Comparison of ENCODE assay signal across 22 cellular contexts in the genomic region with DNA sequence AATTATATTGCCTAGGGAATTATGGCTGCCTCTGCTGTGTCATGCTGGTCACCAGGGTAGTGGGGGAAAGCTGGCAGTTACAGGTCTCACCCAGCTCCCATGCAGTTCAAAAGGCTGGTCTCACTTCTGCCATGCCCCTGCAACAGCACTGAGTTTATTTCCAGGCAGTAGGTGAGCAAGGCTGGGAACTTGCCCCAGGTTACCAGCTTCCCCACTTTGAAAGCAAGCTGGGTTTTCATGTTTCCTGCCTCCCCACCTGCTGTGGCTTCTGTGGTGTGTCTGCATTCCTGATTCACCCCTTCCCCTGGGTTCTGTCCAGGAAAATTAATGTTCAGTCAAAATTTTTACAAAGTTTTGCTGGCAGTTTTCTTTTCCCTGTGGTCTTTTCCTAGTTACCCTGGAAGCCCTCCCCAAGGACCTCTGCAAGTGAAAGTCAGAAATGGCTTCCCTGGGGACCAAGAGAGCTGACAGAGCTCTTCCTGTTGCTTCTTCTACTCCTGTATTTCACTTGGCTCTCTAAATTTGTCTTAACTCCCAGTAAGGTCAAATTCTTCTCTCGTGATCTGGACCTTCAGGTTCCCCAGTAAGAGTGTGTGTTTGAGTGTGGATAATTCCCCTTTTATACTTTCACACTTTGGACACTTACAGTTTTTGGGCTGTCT.
DNase-seq lines count a peak whose midpoint lies in the region; ATAC-seq lines count a peak whose summit lies in the region.
"Had no signal": no experiment of that assay in that cellular context is flagged by ENCODE, and none has a peak within 500 bp of the region (broad histone marks: within the 10 kb centered on the region; RNA-seq: fewer than 3 reads in every experiment).

No MANE protein-coding gene starts in this region.

- DNase-seq in epidermal melanocyte (ENCODE audit: insufficient read length, low spot score) (no peak), T1000 (lab: John Stamatoyannopoulos, UW) (no peak)
- DNase-seq in effector CD8-positive, alpha-beta T cell (lab: John Stamatoyannopoulos, UW): no peak
- DNase-seq: Calu3; CD4-positive, alpha-beta memory T cell; DMS153; GOT3; HCEC 1CT; KBM-7; NCI-H1092; NCI-H1436 treated with DMSO at 0.1 percent for 48 hours; NCI-H2029; NCI-H345; NCI-H524; NCI-H774; Peyer's patch; T-cell had no signal

- ATAC-seq in GM19025 (IDR thresholded peaks at IDR 0.05; ENCODE audit: low read depth, unreplicated experiment) (peak; percentile 57), GM21529 (IDR thresholded peaks at IDR 0.05; ENCODE audit: unreplicated experiment) (peak; percentile 57), HG03097 (IDR thresholded peaks at IDR 0.05; ENCODE audit: low FRiP score, unreplicated experiment) (peak; percentile 79), GM21447 (IDR thresholded peaks at IDR 0.05; ENCODE audit: unreplicated experiment) (no peak)
- ATAC-seq: SK-N-SH treated with all-trans-retinoic acid at 6 μM for 48 hours, T-cell had no signal
